In genomic region chr10:79260803-79261740, GRCh38 we compare ENCODE assay signal across 10 cellular contexts.
DNase-seq lines count a peak whose midpoint lies in the region; ATAC-seq and TF ChIP-seq lines count a peak whose summit lies in the region.
"Had no signal": no experiment of that assay in that cellular context is flagged by ENCODE, and none has a peak within 500 bp of the region (broad histone marks: within the 10 kb centered on the region; RNA-seq: fewer than 3 reads in every experiment).

No MANE protein-coding gene starts in this region.

- TF ChIP-seq CTCF in LNCaP clone FGC (IDR thresholded peaks at IDR 0.05; ENCODE audit: control insufficient read depth, extremely low read depth, insufficient read depth) (no peak), choroid plexus epithelial cell (conservative IDR thresholded peaks at IDR 0.05; ENCODE audit: low read depth, low read length) (no peak), colonic mucosa (IDR thresholded peaks at IDR 0.05) (no peak), foreskin keratinocyte (conservative IDR thresholded peaks at IDR 0.05) (no peak)

- H3K14ac ChIP-seq in mesenchymal stem cell (ENCODE audit: low read length in 2 of 2): no peak overlapping the region

- peak overlapping the region; percentile 40 for H4K8ac ChIP-seq in mesenchymal stem cell (ENCODE audit: low read length)

- peak overlapping the region; percentile 68 to 75 for H3K18ac ChIP-seq in mesenchymal stem cell (ENCODE audit: low read depth in 1 of 2, low read length in 2 of 2)

- H3K4ac ChIP-seq in mesenchymal stem cell (ENCODE audit: low read depth in 1 of 2, low read length in 2 of 2): peak overlapping the region in 1 of 2 experiments; percentile 5

- peak overlapping the region; percentile 36 for H2BK15ac ChIP-seq in mesenchymal stem cell (ENCODE audit: low read depth, poor library complexity, severe bottlenecking)

- peak overlapping the region; percentile 22 for H2BK120ac ChIP-seq in mesenchymal stem cell (ENCODE audit: low read depth, low read length)

- H3K4me2 ChIP-seq in mesenchymal stem cell (ENCODE audit: low read length, poor library complexity, severe bottlenecking): no peak overlapping the region

- H3K36me3 ChIP-seq in mesenchymal stem cell (ENCODE audit: control insufficient read depth in 1 of 2, insufficient read depth in 2 of 2, low read depth in 1 of 2, low read length in 2 of 2): peaks cover 59 to 75% of the 10 kb centered on the region in 2 experiments
- H3K36me3 ChIP-seq in colonic mucosa: no peaks in the 10 kb centered on the region

- no peaks in the 10 kb centered on the region for H3K27me3 ChIP-seq in mesenchymal stem cell (ENCODE audit: control insufficient read depth in 1 of 2, insufficient read depth in 1 of 2, low read length in 2 of 2)
- H3K27me3 ChIP-seq in colonic mucosa: no peaks in the 10 kb centered on the region
- H3K27me3 ChIP-seq in foreskin keratinocyte: no peaks in the 10 kb centered on the region

- peak overlapping the region; percentile 49 to 63 for H2BK12ac ChIP-seq in mesenchymal stem cell (ENCODE audit: low read length in 2 of 2)

- ATAC-seq in HG03457 (IDR thresholded peaks at IDR 0.05; ENCODE audit: unreplicated experiment): no peak
- ATAC-seq in foreskin keratinocyte: no peak

- peak overlapping the region; percentile 21 for H3K9ac ChIP-seq in mesenchymal stem cell (ENCODE audit: low read length)
- H3K9ac ChIP-seq in colonic mucosa (ENCODE audit: low read depth in 2 of 2, low read length in 2 of 2): no peak overlapping the region

- H3K4me1 ChIP-seq in mesenchymal stem cell (ENCODE audit: control insufficient read depth, insufficient read depth, low read depth, low read length) (peaks cover 35% of the 10 kb centered on the region), colonic mucosa (no peaks in the 10 kb centered on the region), foreskin keratinocyte (peaks cover 19% of the 10 kb centered on the region)

- peaks cover 52% of the 10 kb centered on the region for H3K79me1 ChIP-seq in mesenchymal stem cell (replicated peaks; ENCODE audit: low read length, poor library complexity, severe bottlenecking)

- H3K23ac ChIP-seq in mesenchymal stem cell (ENCODE audit: low read length in 2 of 2): no peak overlapping the region

- intact Hi-C loops in colonic mucosa (cut with DNase I): no loop called here

- peak overlapping the region; percentile 24 for H4K91ac ChIP-seq in mesenchymal stem cell (ENCODE audit: low read length)

- H2AK5ac ChIP-seq in mesenchymal stem cell (ENCODE audit: low read length, severe bottlenecking): no peak overlapping the region

- H2AFZ ChIP-seq in mesenchymal stem cell (ENCODE audit: low read depth, low read length): no peak overlapping the region

- DNase-seq in AG08395 (ENCODE audit: low spot score) (peak; percentile 60), LNCaP clone FGC (ENCODE audit: low read depth) (peak; percentile 46), choroid plexus epithelial cell (ENCODE audit: low read depth) (peak; percentile 59), mesenchymal stem cell (peak; percentile 91), SIG-M5 (lab: John Stamatoyannopoulos, UW) (no peak), colonic mucosa (no peak), foreskin keratinocyte (no peak)
- DNase-seq: activated naive CD4-positive, alpha-beta T cell; Calu3 had no signal

- H3K27ac ChIP-seq in mesenchymal stem cell (ENCODE audit: low read length, poor library complexity, severe bottlenecking): no peak overlapping the region
- H3K27ac ChIP-seq in colonic mucosa: no peak overlapping the region
- no peak overlapping the region for H3K27ac ChIP-seq in foreskin keratinocyte

- no peaks in the 10 kb centered on the region for H3K9me3 ChIP-seq in mesenchymal stem cell (ENCODE audit: control insufficient read depth, low read length)
- no peaks in the 10 kb centered on the region for H3K9me3 ChIP-seq in colonic mucosa

- H2BK5ac ChIP-seq in mesenchymal stem cell (ENCODE audit: low read depth, low read length, poor library complexity, severe bottlenecking): no peak overlapping the region

- 36% methylated on average over 23 of the region's 24 CpGs for WGBS in mesenchymal stem cell

- no peak overlapping the region for H3K4me3 ChIP-seq in LNCaP clone FGC (ENCODE audit: low read depth, low read length)
- H3K4me3 ChIP-seq in choroid plexus epithelial cell (ENCODE audit: low read depth, low read length): no peak overlapping the region
- no peak overlapping the region for H3K4me3 ChIP-seq in mesenchymal stem cell (ENCODE audit: insufficient read depth in 1 of 2, low read depth in 1 of 2, low read length in 2 of 2)
- H3K4me3 ChIP-seq in colonic mucosa: no peak overlapping the region

Comparison
In these comparisons a context has a peak if more than half of its experiments do, and no peak if none do; other contexts are left out.
1. DNase-seq: peak in AG08395 (single experiment), LNCaP clone FGC (single experiment), choroid plexus epithelial cell (single experiment) and mesenchymal stem cell (single experiment); none in SIG-M5 (single experiment), colonic mucosa (single experiment) and foreskin keratinocyte (0 of 2).